8 cellular contexts compared by ENCODE assay signal in genomic region chr14:35332517-35333346, GRCh38. TPM values are rescaled to one million over a fixed set of nuclear protein-coding genes. Genes with fewer than 3 reads are reported as not detected.
DNase-seq lines count a peak whose midpoint lies in the region; ATAC-seq and TF ChIP-seq lines count a peak whose summit lies in the region.

No MANE protein-coding gene starts in this region.

- peak overlapping the region; percentile 53 for H3K4me3 Mint-ChIP-seq in activated naive CD4-positive, alpha-beta T cell treated with anti-CD3 and anti-CD28 coated beads, Interleukin-2, amount 50 U/mL, for 24 hours
- H3K4me3 Mint-ChIP-seq in memory B cell (peak overlapping the region; percentile 8), type B pancreatic cell (peak overlapping the region; percentile 79)

- no peak for ATAC-seq in memory B cell (ENCODE audit: low read depth)

- no peaks in the 10 kb centered on the region for H3K9me3 Mint-ChIP-seq in activated naive CD4-positive, alpha-beta T cell treated with anti-CD3 and anti-CD28 coated beads, Interleukin-2, amount 50 U/mL, for 24 hours
- H3K9me3 Mint-ChIP-seq in memory B cell: no peaks in the 10 kb centered on the region
- H3K9me3 Mint-ChIP-seq in type B pancreatic cell: no peaks in the 10 kb centered on the region

- H3K27me3 Mint-ChIP-seq in activated naive CD4-positive, alpha-beta T cell treated with anti-CD3 and anti-CD28 coated beads, Interleukin-2, amount 50 U/mL, for 24 hours: no peaks in the 10 kb centered on the region
- H3K27me3 Mint-ChIP-seq in memory B cell (no peaks in the 10 kb centered on the region), type B pancreatic cell (no peaks in the 10 kb centered on the region)

- peak overlapping the region; percentile 90 for H3K27ac Mint-ChIP-seq in activated naive CD4-positive, alpha-beta T cell treated with anti-CD3 and anti-CD28 coated beads, Interleukin-2, amount 50 U/mL, for 24 hours
- H3K27ac Mint-ChIP-seq in memory B cell: peak overlapping the region; percentile 45
- peak overlapping the region; percentile 99 for H3K27ac Mint-ChIP-seq in type B pancreatic cell

- no peak for TF ChIP-seq CTCF in type B pancreatic cell (conservative IDR thresholded peaks at IDR 0.05)

- H3K36me3 Mint-ChIP-seq in activated naive CD4-positive, alpha-beta T cell treated with anti-CD3 and anti-CD28 coated beads, Interleukin-2, amount 50 U/mL, for 24 hours: no peaks in the 10 kb centered on the region
- H3K36me3 Mint-ChIP-seq in memory B cell (no peaks in the 10 kb centered on the region), type B pancreatic cell (no peaks in the 10 kb centered on the region)

- H3K4me1 Mint-ChIP-seq in activated naive CD4-positive, alpha-beta T cell treated with anti-CD3 and anti-CD28 coated beads, Interleukin-2, amount 50 U/mL, for 24 hours: peaks cover 26% of the 10 kb centered on the region
- H3K4me1 Mint-ChIP-seq in memory B cell: peaks cover 15% of the 10 kb centered on the region
- peaks cover 30% of the 10 kb centered on the region for H3K4me1 Mint-ChIP-seq in type B pancreatic cell (ENCODE audit: unreplicated experiment)

- peak; percentile 50 for DNase-seq in DMS 273 (lab: John Stamatoyannopoulos, UW; ENCODE audit: unreplicated experiment)
- no peak for DNase-seq in DMS 273 treated with DMSO at 0.1 percent for 48 hours (lab: John Stamatoyannopoulos, UW)
- DNase-seq in NCI-H69 (lab: John Stamatoyannopoulos, UW): peak; percentile 63
- DNase-seq in memory B cell (ENCODE audit: low spot score in 2 of 2): no peak
- DNase-seq in type B pancreatic cell (ENCODE audit: extremely low spot score, unreplicated experiment): no peak
- no peak for DNase-seq in NCI-H82 (lab: John Stamatoyannopoulos, UW)
- DNase-seq in NAMALWA (ENCODE audit: low spot score): no peak

RNA-seq across cellular contexts. Expression of gene PSMA6, which starts 40.5 kb away (rescaled TPM):
- 171 and 172 TPM in 2 replicates for total RNA-seq in type B pancreatic cell (ENCODE audit: low replicate concordance)

Comparison
In these comparisons a context has a peak if more than half of its experiments do, and no peak if none do; other contexts are left out.
1. DNase-seq: peak in DMS 273 (single experiment) and NCI-H69 (single experiment); none in DMS 273 treated with DMSO at 0.1 percent for 48 hours (single experiment), memory B cell (0 of 2), type B pancreatic cell (single experiment), NCI-H82 (single experiment) and NAMALWA (single experiment).
2. H3K27ac Mint-ChIP-seq: peak in every context shown above with its lines; median percentile 99 in type B pancreatic cell; 90 in activated naive CD4-positive, alpha-beta T cell treated with anti-CD3 and anti-CD28 coated beads, Interleukin-2, amount 50 U/mL, for 24 hours; 45 in memory B cell.
3. H3K4me3 Mint-ChIP-seq: peak in every context shown above with its lines; median percentile 79 in type B pancreatic cell; 53 in activated naive CD4-positive, alpha-beta T cell treated with anti-CD3 and anti-CD28 coated beads, Interleukin-2, amount 50 U/mL, for 24 hours; 8 in memory B cell.